1 cellular context compared by ENCODE assay signal in genomic region chr15:90420488-90420850, GRCh38.
TF ChIP-seq lines count a peak whose summit lies in the region.

No MANE protein-coding gene starts in this region.

TF ChIP-seq in SK-N-SH treated with all-trans-retinoic acid at 6 μM for 48 hours, 23 proteins besides CTCF, POLR2A, EP300 and RAD21 (continued from another document):
- TF ChIP-seq ZFP3 (CRISPR knock-in tag; IDR thresholded peaks at IDR 0.05) (no peak), ZC3H10 (CRISPR knock-in tag; IDR thresholded peaks at IDR 0.05) (no peak), CSRNP3 (CRISPR knock-in tag; IDR thresholded peaks at IDR 0.05) (no peak), ESRRG (CRISPR knock-in tag; IDR thresholded peaks at IDR 0.05) (no peak), TOX (CRISPR knock-in tag; IDR thresholded peaks at IDR 0.05; ENCODE audit: borderline replicate concordance) (no peak), PATZ1 (CRISPR knock-in tag; IDR thresholded peaks at IDR 0.05; ENCODE audit: borderline replicate concordance) (no peak), ZNF70 (CRISPR knock-in tag; IDR thresholded peaks at IDR 0.05) (no peak), SNAI2 (CRISPR knock-in tag; IDR thresholded peaks at IDR 0.05) (no peak)
